In the genomic region with DNA sequence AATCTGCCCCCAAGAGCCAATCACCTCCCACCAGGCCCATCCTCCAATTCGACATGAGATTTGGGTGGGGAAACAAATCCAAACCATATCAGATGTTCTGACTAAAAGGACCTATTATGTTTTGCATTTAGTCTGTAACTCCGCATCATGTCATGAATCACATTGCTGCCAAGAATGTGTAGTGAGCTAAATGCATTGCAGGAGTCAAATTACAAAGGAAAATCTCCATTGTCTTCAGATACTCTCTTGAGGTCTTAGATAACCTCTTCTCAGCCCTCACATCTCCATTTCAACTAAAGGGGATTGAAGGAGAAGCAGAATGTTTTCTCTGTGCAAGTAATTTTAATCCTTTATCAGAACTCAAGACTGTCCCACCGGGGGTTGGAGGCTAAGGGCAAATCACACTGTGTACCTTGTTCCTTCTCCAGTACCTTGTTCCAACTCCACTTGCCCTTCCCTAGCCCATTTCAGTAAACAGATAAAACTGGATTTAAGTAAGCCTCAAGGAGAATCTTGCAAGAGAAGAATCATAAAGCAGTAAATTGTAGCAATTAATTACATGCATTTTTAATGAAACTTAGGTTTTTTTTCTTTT, we compare ENCODE assay signal across 1 cellular context.
TF ChIP-seq lines count a peak whose summit lies in the region.

No MANE protein-coding gene starts in this region.

TF ChIP-seq in IMR-90, 13 proteins besides CTCF, POLR2A, EP300 and RAD21:
- TF ChIP-seq MXI1 (IDR thresholded peaks at IDR 0.05; ENCODE audit: borderline replicate concordance, low read depth, low read length) (no peak), RCOR1 (IDR thresholded peaks at IDR 0.05; ENCODE audit: insufficient replicate concordance, low read length) (no peak), MAFK (IDR thresholded peaks at IDR 0.05; ENCODE audit: low read depth, low read length) (no peak), NFE2L2 (IDR thresholded peaks at IDR 0.05; ENCODE audit: low read depth, low read length) (no peak), CEBPB (IDR thresholded peaks at IDR 0.05; ENCODE audit: low read depth, low read length) (no peak), SMC3 (IDR thresholded peaks at IDR 0.05; ENCODE audit: low read depth, low read length) (no peak), MAZ (IDR thresholded peaks at IDR 0.05; ENCODE audit: borderline replicate concordance, low read depth, low read length) (no peak), BHLHE40 (IDR thresholded peaks at IDR 0.05; ENCODE audit: low read depth, low read length) (no peak), RFX5 (IDR thresholded peaks at IDR 0.05; ENCODE audit: low read depth, low read length) (no peak), FOS (IDR thresholded peaks at IDR 0.05; ENCODE audit: low read depth, low read length) (no peak), CHD1 (IDR thresholded peaks at IDR 0.05; ENCODE audit: low read depth, low read length) (no peak)
- TF ChIP-seq, protein P1, sequence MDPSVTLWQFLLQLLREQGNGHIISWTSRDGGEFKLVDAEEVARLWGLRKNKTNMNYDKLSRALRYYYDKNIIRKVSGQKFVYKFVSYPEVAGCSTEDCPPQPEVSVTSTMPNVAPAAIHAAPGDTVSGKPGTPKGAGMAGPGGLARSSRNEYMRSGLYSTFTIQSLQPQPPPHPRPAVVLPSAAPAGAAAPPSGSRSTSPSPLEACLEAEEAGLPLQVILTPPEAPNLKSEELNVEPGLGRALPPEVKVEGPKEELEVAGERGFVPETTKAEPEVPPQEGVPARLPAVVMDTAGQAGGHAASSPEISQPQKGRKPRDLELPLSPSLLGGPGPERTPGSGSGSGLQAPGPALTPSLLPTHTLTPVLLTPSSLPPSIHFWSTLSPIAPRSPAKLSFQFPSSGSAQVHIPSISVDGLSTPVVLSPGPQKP (IDR thresholded peaks at IDR 0.05; ENCODE audit: borderline replicate concordance, low read depth, low read length): no peak
- TF ChIP-seq, protein P2, sequence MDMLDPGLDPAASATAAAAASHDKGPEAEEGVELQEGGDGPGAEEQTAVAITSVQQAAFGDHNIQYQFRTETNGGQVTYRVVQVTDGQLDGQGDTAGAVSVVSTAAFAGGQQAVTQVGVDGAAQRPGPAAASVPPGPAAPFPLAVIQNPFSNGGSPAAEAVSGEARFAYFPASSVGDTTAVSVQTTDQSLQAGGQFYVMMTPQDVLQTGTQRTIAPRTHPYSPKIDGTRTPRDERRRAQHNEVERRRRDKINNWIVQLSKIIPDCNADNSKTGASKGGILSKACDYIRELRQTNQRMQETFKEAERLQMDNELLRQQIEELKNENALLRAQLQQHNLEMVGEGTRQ (IDR thresholded peaks at IDR 0.05; ENCODE audit: low read depth, low read length): no peak
TF ChIP-seq in IMR-90: peak in this region for 0.
